In genomic region chr11:108177570-108177969, GRCh38 we compare ENCODE assay signal across 20 cellular contexts.
"Had no signal": no experiment of that assay in that cellular context is flagged by ENCODE, and none has a peak within 500 bp of the region (broad histone marks: within the 10 kb centered on the region; RNA-seq: fewer than 3 reads in every experiment).

No MANE protein-coding gene starts in this region.

- H3K27ac ChIP-seq: HL-60, SJSA1, SK-N-MC had no signal

- H3K4me3 ChIP-seq: SJSA1, SK-N-MC had no signal

- H3K27me3 ChIP-seq: SJSA1 had no signal

- H3K9me3 ChIP-seq: SJSA1 had no signal

- DNase-seq: IMR-90, Kasumi-1, KG1, MM.1S, NCI-H1092 treated with DMSO at 0.1 percent for 48 hours, NCI-H1436, NCI-H187, NCI-H2029 treated with DMSO at 0.1 percent for 48 hours, NCI-H2171 treated with DMSO at 0.1 percent for 48 hours, NCI-H2227 treated with DMSO at 0.1 percent for 48 hours, NCI-H524, NCI-H526 treated with DMSO at 0.1 percent for 48 hours, NCI-H748 treated with DMSO at 0.1 percent for 48 hours, Right ventricle myocardium superior, RPMI8226, SIG-M5, SW 1271 had no signal

- H3K36me3 ChIP-seq: SJSA1 had no signal

- H3K4me1 ChIP-seq: SJSA1 had no signal
